In genomic region chr5:58284886-58285285, GRCh38 we compare ENCODE assay signal across 25 cellular contexts.
DNase-seq lines count a peak whose midpoint lies in the region; ATAC-seq, FAIRE-seq and TF ChIP-seq lines count a peak whose summit lies in the region.
"Had no signal": no experiment of that assay in that cellular context is flagged by ENCODE, and none has a peak within 500 bp of the region (broad histone marks: within the 10 kb centered on the region; RNA-seq: fewer than 3 reads in every experiment).

No MANE protein-coding gene starts in this region.

- no peak for TF ChIP-seq EP300 in A549 (IDR thresholded peaks at IDR 0.05)

- H3K9me3 ChIP-seq in A549: no peaks in the 10 kb centered on the region
- H3K9me3 ChIP-seq: BE2C; BLaER1 treated with 17β-estradiol and CSF1 and Interleukin-3, amounts not matched to agents 10 nM and 100 nM; HAP-1 had no signal

- ATAC-seq in activated naive CD8-positive, alpha-beta T cell treated with anti-CD3 and anti-CD28 coated beads, Interleukin-2, amount 10 ng/mL, durations not matched to agents 7 days and 5 days (ENCODE audit: low read depth): no peak
- no peak for ATAC-seq in A549
- ATAC-seq: GM12878 had no signal

- H3K36me3 Mint-ChIP-seq in activated naive CD8-positive, alpha-beta T cell treated with anti-CD3 and anti-CD28 coated beads, Interleukin-2, amount 10 ng/mL, durations not matched to agents 7 days and 5 days: no peaks in the 10 kb centered on the region
- no peaks in the 10 kb centered on the region for H3K36me3 Mint-ChIP-seq in activated naive CD8-positive, alpha-beta T cell treated with anti-CD3 and anti-CD28 coated beads for 36 hours
- H3K36me3 Mint-ChIP-seq: CD14-positive monocyte; CD8-positive, alpha-beta memory T cell had no signal

- no peaks in the 10 kb centered on the region for H3K27me3 Mint-ChIP-seq in activated naive CD8-positive, alpha-beta T cell treated with anti-CD3 and anti-CD28 coated beads, Interleukin-2, amount 10 ng/mL, durations not matched to agents 7 days and 5 days
- peaks cover 12% of the 10 kb centered on the region for H3K27me3 Mint-ChIP-seq in activated naive CD8-positive, alpha-beta T cell treated with anti-CD3 and anti-CD28 coated beads for 36 hours
- H3K27me3 Mint-ChIP-seq: CD8-positive, alpha-beta memory T cell had no signal

- CTCF ChIA-PET in A549 (lab: Yijun Ruan, JAX): interaction anchor here (1.0 to 1.5 kb wide), 2 partner anchors 9 to 397 kb away, joined by 4 read pairs; no protein-coding TSS in a partner anchor

- no peak overlapping the region for H3K4me3 ChIP-seq in A549
- no peak overlapping the region for H3K4me3 ChIP-seq in bronchial epithelial cell (ENCODE audit: low read depth, low read length)
- H3K4me3 ChIP-seq: BLaER1 treated with 17β-estradiol and CSF1 and Interleukin-3, amounts not matched to agents 10 nM and 100 nM; GM12878; GM23248; HAP-1 had no signal

- POLR2A ChIA-PET in activated naive CD8-positive, alpha-beta T cell treated with anti-CD3 and anti-CD28 coated beads, Interleukin-2, amount 10 ng/mL, durations not matched to agents 7 days and 5 days (lab: Charles Lee): no interaction called here
- POLR2A ChIA-PET in A549 (lab: Yijun Ruan, JAX): no interaction called here

- no peaks in the 10 kb centered on the region for H3K36me3 ChIP-seq in bronchial epithelial cell (ENCODE audit: control insufficient read depth, insufficient read depth, low read length)
- H3K36me3 ChIP-seq: BE2C; BLaER1 treated with 17β-estradiol and CSF1 and Interleukin-3, amounts not matched to agents 10 nM and 100 nM; HAP-1 had no signal

- H3K27ac Mint-ChIP-seq in activated naive CD8-positive, alpha-beta T cell treated with anti-CD3 and anti-CD28 coated beads, Interleukin-2, amount 10 ng/mL, durations not matched to agents 7 days and 5 days: peak overlapping the region; percentile 5
- H3K27ac Mint-ChIP-seq in activated naive CD8-positive, alpha-beta T cell treated with anti-CD3 and anti-CD28 coated beads for 36 hours: no peak overlapping the region
- H3K27ac Mint-ChIP-seq: CD14-positive monocyte; CD4-positive, alpha-beta T cell; CD8-positive, alpha-beta memory T cell; HFFc6 had no signal

- TF ChIP-seq RAD21 in A549 (conservative IDR thresholded peaks at IDR 0.05 in 1 of 2, IDR thresholded peaks at IDR 0.05 in 1 of 2): no peak

- DNase-seq in activated naive CD8-positive, alpha-beta T cell treated with anti-CD3 and anti-CD28 coated beads, Interleukin-2, amount 10 ng/mL, durations not matched to agents 7 days and 5 days: no peak
- no peak for DNase-seq in activated naive CD8-positive, alpha-beta T cell treated with anti-CD3 and anti-CD28 coated beads for 36 hours
- DNase-seq in A549 (ENCODE audit: low read depth in 1 of 2, low spot score in 1 of 2) (no peak), bronchial epithelial cell (ENCODE audit: low read depth) (no peak), NCI-H2196 (lab: John Stamatoyannopoulos, UW; ENCODE audit: unreplicated experiment) (no peak)
- DNase-seq in activated CD4-positive, alpha-beta T cell treated with anti-CD3 and anti-CD28 coated beads, Interleukin-2, amount 50 U/mL, for 48 hours: no peak
- DNase-seq: ACHN; AML-193; BE2C; CD4-positive, alpha-beta T cell; CD8-positive, alpha-beta memory T cell; DMS 273 treated with DMSO at 0.1 percent for 48 hours; DMS79; EL; GDM1; GM23248; HFFc6 had no signal

- H3K27ac ChIP-seq in A549: 0 out of 6 replicates have a peak overlapping the region, but pooled peaks of 1 of the 2 experiments have one; percentile 17
- H3K27ac ChIP-seq: 22Rv1; BLaER1 treated with 17β-estradiol and CSF1 and Interleukin-3, amounts not matched to agents 10 nM and 100 nM; GM23248 had no signal

- TF ChIP-seq POLR2A in A549 (IDR thresholded peaks at IDR 0.05; ENCODE audit: low read length): no peak

- FAIRE-seq in A549 (lab: Jason Lieb, UNC): peak; percentile 32
- peak; percentile 28 for FAIRE-seq in bronchial epithelial cell (lab: Jason Lieb, UNC)
- FAIRE-seq: A204.1, D721Med, GM12878, GM19239 had no signal

- TF ChIP-seq CTCF in A549 (IDR thresholded peaks at IDR 0.05) (no peak), bronchial epithelial cell (IDR thresholded peaks at IDR 0.05; ENCODE audit: insufficient read depth, low read length, severe bottlenecking) (no peak)

- no peaks in the 10 kb centered on the region for H3K9me3 Mint-ChIP-seq in activated naive CD8-positive, alpha-beta T cell treated with anti-CD3 and anti-CD28 coated beads, Interleukin-2, amount 10 ng/mL, durations not matched to agents 7 days and 5 days
- no peaks in the 10 kb centered on the region for H3K9me3 Mint-ChIP-seq in activated naive CD8-positive, alpha-beta T cell treated with anti-CD3 and anti-CD28 coated beads for 36 hours
- H3K9me3 Mint-ChIP-seq: CD4-positive, alpha-beta T cell; CD8-positive, alpha-beta memory T cell had no signal

- no peaks in the 10 kb centered on the region for H3K27me3 ChIP-seq in bronchial epithelial cell (ENCODE audit: control insufficient read depth, insufficient read depth, low read length)
- H3K27me3 ChIP-seq: BE2C; BLaER1 treated with 17β-estradiol and CSF1 and Interleukin-3, amounts not matched to agents 10 nM and 100 nM had no signal

- H3K4me1 Mint-ChIP-seq in activated naive CD8-positive, alpha-beta T cell treated with anti-CD3 and anti-CD28 coated beads, Interleukin-2, amount 10 ng/mL, durations not matched to agents 7 days and 5 days: no peaks in the 10 kb centered on the region
- H3K4me1 Mint-ChIP-seq in activated naive CD8-positive, alpha-beta T cell treated with anti-CD3 and anti-CD28 coated beads for 36 hours: no peaks in the 10 kb centered on the region
- H3K4me1 Mint-ChIP-seq: CD14-positive monocyte; CD8-positive, alpha-beta memory T cell had no signal

- H3K4me2 ChIP-seq in A549: no peak overlapping the region
- H3K4me2 ChIP-seq: BLaER1 treated with 17β-estradiol and CSF1 and Interleukin-3, amounts not matched to agents 10 nM and 100 nM had no signal

- H3K4me3 Mint-ChIP-seq in activated naive CD8-positive, alpha-beta T cell treated with anti-CD3 and anti-CD28 coated beads, Interleukin-2, amount 10 ng/mL, durations not matched to agents 7 days and 5 days: no peak overlapping the region
- no peak overlapping the region for H3K4me3 Mint-ChIP-seq in activated naive CD8-positive, alpha-beta T cell treated with anti-CD3 and anti-CD28 coated beads for 36 hours
- H3K4me3 Mint-ChIP-seq: CD14-positive monocyte; CD4-positive, alpha-beta T cell; CD8-positive, alpha-beta memory T cell; HFFc6 had no signal

- no peaks in the 10 kb centered on the region for H3K4me1 ChIP-seq in A549
- H3K4me1 ChIP-seq: BE2C; BLaER1 treated with 17β-estradiol and CSF1 and Interleukin-3, amounts not matched to agents 10 nM and 100 nM; HAP-1 had no signal

- 86% methylated on average over 2 of the region's 2 CpGs for WGBS in A549 (ENCODE audit: missing lambda C conversion rate)

TF ChIP-seq in A549, 52 proteins besides CTCF, POLR2A, EP300 and RAD21:
- TF ChIP-seq RARB (CRISPR knock-in tag; IDR thresholded peaks at IDR 0.05): no peak
- no peak for TF ChIP-seq ZC3H11A (IDR thresholded peaks at IDR 0.05)
- TF ChIP-seq NPAS2 (CRISPR knock-in tag; IDR thresholded peaks at IDR 0.05; ENCODE audit: borderline replicate concordance): no peak
- no peak for TF ChIP-seq GATA3 (IDR thresholded peaks at IDR 0.05; ENCODE audit: borderline replicate concordance)
- no peak for TF ChIP-seq CEBPB (IDR thresholded peaks at IDR 0.05)
- no peak for TF ChIP-seq HOXA7 (CRISPR knock-in tag; IDR thresholded peaks at IDR 0.05)
- no peak for TF ChIP-seq HMGXB4 (CRISPR knock-in tag; IDR thresholded peaks at IDR 0.05; ENCODE audit: borderline replicate concordance)
- TF ChIP-seq ELK1 (IDR thresholded peaks at IDR 0.05; ENCODE audit: low read depth, low read length): no peak
- TF ChIP-seq JUNB (IDR thresholded peaks at IDR 0.05): no peak
- no peak for TF ChIP-seq MAFK (IDR thresholded peaks at IDR 0.05; ENCODE audit: partially characterized antibody)
TF ChIP-seq in A549: peak in this region for 0.
